7 cellular contexts compared by ENCODE assay signal in the genomic region with DNA sequence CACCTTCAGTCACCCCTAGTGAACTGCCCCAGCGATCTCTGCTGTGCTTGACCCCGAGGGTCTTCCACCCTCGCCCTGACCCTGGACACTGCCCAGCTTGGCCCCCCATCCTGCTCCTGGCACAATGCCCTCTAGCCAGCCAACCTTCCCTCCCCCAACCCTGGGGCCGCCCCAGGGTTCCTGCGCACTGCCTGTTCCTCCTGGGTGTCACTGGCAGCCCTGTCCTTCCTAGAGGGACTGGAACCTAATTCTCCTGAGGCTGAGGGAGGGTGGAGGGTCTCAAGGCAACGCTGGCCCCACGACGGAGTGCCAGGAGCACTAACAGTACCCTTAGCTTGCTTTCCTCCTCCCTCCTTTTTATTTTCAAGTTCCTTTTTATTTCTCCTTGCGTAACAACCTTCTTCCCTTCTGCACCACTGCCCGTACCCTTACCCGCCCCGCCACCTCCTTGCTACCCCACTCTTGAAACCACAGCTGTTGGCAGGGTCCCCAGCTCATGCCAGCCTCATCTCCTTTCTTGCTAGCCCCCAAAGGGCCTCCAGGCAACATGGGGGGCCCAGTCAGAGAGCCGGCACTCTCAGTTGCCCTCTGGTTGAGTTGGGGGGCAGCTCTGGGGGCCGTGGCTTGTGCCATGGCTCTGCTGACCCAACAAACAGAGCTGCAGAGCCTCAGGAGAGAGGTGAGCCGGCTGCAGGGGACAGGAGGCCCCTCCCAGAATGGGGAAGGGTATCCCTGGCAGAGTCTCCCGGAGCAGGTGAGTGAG. TPM values are rescaled to one million over a fixed set of nuclear protein-coding genes. Genes with fewer than 3 reads are reported as not detected.
DNase-seq lines count a peak whose midpoint lies in the region; ATAC-seq and TF ChIP-seq lines count a peak whose summit lies in the region.

A gene with protein sequence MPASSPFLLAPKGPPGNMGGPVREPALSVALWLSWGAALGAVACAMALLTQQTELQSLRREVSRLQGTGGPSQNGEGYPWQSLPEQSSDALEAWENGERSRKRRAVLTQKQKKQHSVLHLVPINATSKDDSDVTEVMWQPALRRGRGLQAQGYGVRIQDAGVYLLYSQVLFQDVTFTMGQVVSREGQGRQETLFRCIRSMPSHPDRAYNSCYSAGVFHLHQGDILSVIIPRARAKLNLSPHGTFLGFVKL (plus strand): TSS at position 207 of the 763 bp plus-strand sequence. CDS start 290 bp downstream, at position 497.

- peaks cover 55% of the 10 kb centered on the region for H3K4me1 Mint-ChIP-seq in activated CD8-positive, alpha-beta T cell treated with anti-CD3 and anti-CD28 coated beads for 36 hours (ENCODE audit: low read depth)
- peaks cover 75% of the 10 kb centered on the region for H3K4me1 Mint-ChIP-seq in stimulated activated memory B cell treated with anti-CD40 and anti-IgM and Interleukin-4, amounts not matched to agents 10 μg/mL and 1 μg/mL and 100 μg/mL, for 72 hours

- intact Hi-C loops in activated CD8-positive, alpha-beta T cell treated with anti-CD3 and anti-CD28 coated beads for 36 hours (cut with micrococcal nuclease): no loop called here

- TF ChIP-seq CTCF in activated CD8-positive, alpha-beta T cell treated with anti-CD3 and anti-CD28 coated beads for 36 hours (IDR thresholded peaks at IDR 0.05): no peak

- peaks cover under 1% of the 10 kb centered on the region for H3K36me3 ChIP-seq in HUES64 (ENCODE audit: insufficient read depth, low read length)
- peaks cover 7% of the 10 kb centered on the region for H3K36me3 ChIP-seq in iPS-15b (ENCODE audit: control insufficient read depth, insufficient read depth, low read length)
- H3K36me3 ChIP-seq in effector memory CD4-positive, alpha-beta T cell (ENCODE audit: control insufficient read depth, insufficient read depth, low read length): peaks cover 7% of the 10 kb centered on the region

- H3K36me3 Mint-ChIP-seq in activated CD8-positive, alpha-beta T cell treated with anti-CD3 and anti-CD28 coated beads for 36 hours (ENCODE audit: low read depth): peaks cover 15% of the 10 kb centered on the region
- peaks cover 6% of the 10 kb centered on the region for H3K36me3 Mint-ChIP-seq in stimulated activated memory B cell treated with anti-CD40 and anti-IgM and Interleukin-4, amounts not matched to agents 10 μg/mL and 1 μg/mL and 100 μg/mL, for 72 hours

- no peak for ATAC-seq in activated CD8-positive, alpha-beta T cell treated with anti-CD3 and anti-CD28 coated beads for 36 hours
- no peak for ATAC-seq in stimulated activated memory B cell treated with anti-CD40 and anti-IgM and Interleukin-4, amounts not matched to agents 10 μg/mL and 1 μg/mL and 100 μg/mL, for 72 hours
- ATAC-seq in HG03432 (IDR thresholded peaks at IDR 0.05; ENCODE audit: unreplicated experiment): no peak

- H3K9me3 ChIP-seq in HUES64 (ENCODE audit: insufficient read depth, low read depth, low read length) (no peaks in the 10 kb centered on the region), iPS-15b (ENCODE audit: control insufficient read depth, insufficient read depth, low read length) (no peaks in the 10 kb centered on the region)
- no peaks in the 10 kb centered on the region for H3K9me3 ChIP-seq in effector memory CD4-positive, alpha-beta T cell (ENCODE audit: control insufficient read depth, low read length)

- peak within 1 kb of the TSS; percentile 29 for H3K9ac ChIP-seq in HUES64 (ENCODE audit: low read depth, low read length)
- peak within 1 kb of the TSS; percentile 41 for H3K9ac ChIP-seq in iPS-15b (ENCODE audit: low read depth, low read length)

- H3K27ac ChIP-seq in HUES64 (ENCODE audit: low read depth, low read length): peak within 1 kb of the TSS; percentile 56; the same call in 1 of the 2 replicates
- H3K27ac ChIP-seq in effector memory CD4-positive, alpha-beta T cell (ENCODE audit: insufficient read depth, low read length, poor library complexity, severe bottlenecking): no peak within 1 kb of the TSS

- POLR2A ChIA-PET in activated CD8-positive, alpha-beta T cell treated with anti-CD3 and anti-CD28 coated beads for 36 hours (lab: Charles Lee): interaction anchor here (0.7 to 5.3 kb wide), 11 partner anchors 9 to 688 kb away, joined by 3 to 100 read pairs (median 4); partner anchors contain the start of genes MPDU1, POLR2A, SOX15 and TNFSF12

- CTCF ChIA-PET in activated CD8-positive, alpha-beta T cell treated with anti-CD3 and anti-CD28 coated beads for 36 hours (lab: Charles Lee): interaction anchor here (1.1 to 7.9 kb wide), 6 partner anchors 10 to 205 kb away, joined by 3 to 186 read pairs (median 6); partner anchors contain the start of gene TNFSF12

- peak within 1 kb of the TSS; percentile 85 for H3K4me3 Mint-ChIP-seq in activated CD8-positive, alpha-beta T cell treated with anti-CD3 and anti-CD28 coated beads for 36 hours
- H3K4me3 Mint-ChIP-seq in stimulated activated memory B cell treated with anti-CD40 and anti-IgM and Interleukin-4, amounts not matched to agents 10 μg/mL and 1 μg/mL and 100 μg/mL, for 72 hours: peak within 1 kb of the TSS; percentile 85

- peak within 1 kb of the TSS; percentile 34 for H3K4me3 ChIP-seq in HUES64 (ENCODE audit: low read length)
- peak within 1 kb of the TSS; percentile 45 for H3K4me3 ChIP-seq in iPS-15b (ENCODE audit: low read depth, low read length)
- H3K4me3 ChIP-seq in effector memory CD4-positive, alpha-beta T cell (ENCODE audit: insufficient read depth, low read depth, low read length, poor library complexity, severe bottlenecking): no peak within 1 kb of the TSS

- H3K9me3 Mint-ChIP-seq in activated CD8-positive, alpha-beta T cell treated with anti-CD3 and anti-CD28 coated beads for 36 hours: no peaks in the 10 kb centered on the region
- H3K9me3 Mint-ChIP-seq in stimulated activated memory B cell treated with anti-CD40 and anti-IgM and Interleukin-4, amounts not matched to agents 10 μg/mL and 1 μg/mL and 100 μg/mL, for 72 hours: no peaks in the 10 kb centered on the region

- WGBS in HUES64: 86% methylated on average over 16 of the region's 16 CpGs

- H3K27me3 ChIP-seq in HUES64 (ENCODE audit: insufficient read depth, low read length): no peaks in the 10 kb centered on the region
- no peaks in the 10 kb centered on the region for H3K27me3 ChIP-seq in iPS-15b (ENCODE audit: control insufficient read depth, insufficient read depth, low read length)
- H3K27me3 ChIP-seq in effector memory CD4-positive, alpha-beta T cell (replicated peaks; ENCODE audit: control insufficient read depth, insufficient read depth, low read length, poor library complexity, severe bottlenecking): no peaks in the 10 kb centered on the region

- peak; percentile 13 for DNase-seq in activated CD8-positive, alpha-beta T cell treated with anti-CD3 and anti-CD28 coated beads for 36 hours
- no peak for DNase-seq in effector memory CD4-positive, alpha-beta T cell
- DNase-seq in KG1 (lab: John Stamatoyannopoulos, UW): no peak

- H3K27me3 Mint-ChIP-seq in activated CD8-positive, alpha-beta T cell treated with anti-CD3 and anti-CD28 coated beads for 36 hours: no peaks in the 10 kb centered on the region
- H3K27me3 Mint-ChIP-seq in stimulated activated memory B cell treated with anti-CD40 and anti-IgM and Interleukin-4, amounts not matched to agents 10 μg/mL and 1 μg/mL and 100 μg/mL, for 72 hours: no peaks in the 10 kb centered on the region

- peak within 1 kb of the TSS; percentile 86 for H3K27ac Mint-ChIP-seq in activated CD8-positive, alpha-beta T cell treated with anti-CD3 and anti-CD28 coated beads for 36 hours
- peak within 1 kb of the TSS; percentile 98 for H3K27ac Mint-ChIP-seq in stimulated activated memory B cell treated with anti-CD40 and anti-IgM and Interleukin-4, amounts not matched to agents 10 μg/mL and 1 μg/mL and 100 μg/mL, for 72 hours

- H3K4me1 ChIP-seq in HUES64 (ENCODE audit: insufficient read depth, low read length) (peaks cover 38% of the 10 kb centered on the region), iPS-15b (ENCODE audit: control insufficient read depth, insufficient read depth, low read length) (peaks cover 22% of the 10 kb centered on the region)
- peaks cover 24% of the 10 kb centered on the region for H3K4me1 ChIP-seq in effector memory CD4-positive, alpha-beta T cell (ENCODE audit: control insufficient read depth, insufficient read depth, low read length, poor library complexity, severe bottlenecking)

RNA-seq across cellular contexts. Expression of the gene that starts here (rescaled TPM):
- polyA plus RNA-seq in HUES64 (2013, experiment 1 of 2): 1.7 TPM
- polyA plus RNA-seq in HUES64 (2013, experiment 2 of 2): 1.6 TPM
- total RNA-seq in activated CD8-positive, alpha-beta T cell treated with anti-CD3 and anti-CD28 coated beads for 36 hours: 1 to 10 TPM; 4.0 to 6.9 TPM
